Comparison of ENCODE assay signal across 1 cellular context in genomic region chr2:73780242-73780582, GRCh38.
TF ChIP-seq lines count a peak whose summit lies in the region.

No MANE protein-coding gene starts in this region.

TF ChIP-seq in K562, 482 proteins besides CTCF, POLR2A, EP300 and RAD21 (continues in another document):
- no peak for TF ChIP-seq RREB1 (CRISPR knock-in tag; IDR thresholded peaks at IDR 0.05)
- no peak for TF ChIP-seq ZNF77 (CRISPR knock-in tag; IDR thresholded peaks at IDR 0.05)
- TF ChIP-seq RBM39 (optimal IDR thresholded peaks at IDR 0.05; ENCODE audit: low read depth, low read length) = no peak
- TF ChIP-seq MIER1 (IDR thresholded peaks at IDR 0.05; ENCODE audit: low read depth) = no peak
- peak; percentile 15; the same call in 1 of the 2 replicates for TF ChIP-seq NCOR1 (IDR thresholded peaks at IDR 0.05)
- no peak for TF ChIP-seq HBP1 (CRISPR knock-in tag; IDR thresholded peaks at IDR 0.05)
- no peak for TF ChIP-seq MBD1 (CRISPR knock-in tag; IDR thresholded peaks at IDR 0.05)
- no peak for TF ChIP-seq PTTG1 (tag; IDR thresholded peaks at IDR 0.05; ENCODE audit: low read depth)
- no peak for TF ChIP-seq RCOR1 (IDR thresholded peaks at IDR 0.05; ENCODE audit: borderline replicate concordance in 1 of 2, low read depth in 2 of 2, low read length in 2 of 2)
- TF ChIP-seq MCM7 (IDR thresholded peaks at IDR 0.05) = no peak
- TF ChIP-seq MXD1 (CRISPR knock-in tag; IDR thresholded peaks at IDR 0.05; ENCODE audit: borderline replicate concordance, poor library complexity, severe bottlenecking) = no peak
- no peak for TF ChIP-seq USF2 (CRISPR knock-in tag; IDR thresholded peaks at IDR 0.05)
- TF ChIP-seq CC2D1A (IDR thresholded peaks at IDR 0.05) = no peak
- no peak for TF ChIP-seq HDAC3 (IDR thresholded peaks at IDR 0.05; ENCODE audit: borderline replicate concordance, partially characterized antibody)
- no peak for TF ChIP-seq ZBTB17 (CRISPR knock-in tag; IDR thresholded peaks at IDR 0.05)
- TF ChIP-seq VEZF1 (CRISPR knock-in tag; IDR thresholded peaks at IDR 0.05) = no peak; the same call in 1 of the 2 replicates
- TF ChIP-seq TRIM25 (IDR thresholded peaks at IDR 0.05; ENCODE audit: borderline replicate concordance) = no peak
- TF ChIP-seq E2F8 (IDR thresholded peaks at IDR 0.05; ENCODE audit: low read depth, partially characterized antibody) = no peak
- no peak for TF ChIP-seq MTA2 (IDR thresholded peaks at IDR 0.05; ENCODE audit: low read depth)
- TF ChIP-seq SOX6 (IDR thresholded peaks at IDR 0.05) = peak; percentile 49
- TF ChIP-seq TSC22D4 (tag; IDR thresholded peaks at IDR 0.05) = no peak
- 0 out of 2 replicates have a peak, but pooled peaks have one; percentile 16 for TF ChIP-seq CHAMP1 (IDR thresholded peaks at IDR 0.05)
- 0 out of 2 replicates have a peak, but pooled peaks have one; percentile 4 for TF ChIP-seq TFAP4 (CRISPR knock-in tag; IDR thresholded peaks at IDR 0.05; ENCODE audit: borderline replicate concordance)
- TF ChIP-seq ZNF41 (CRISPR knock-in tag; conservative IDR thresholded peaks at IDR 0.05) = no peak
- TF ChIP-seq MAZ (CRISPR knock-in tag; conservative IDR thresholded peaks at IDR 0.05 in 1 of 2, IDR thresholded peaks at IDR 0.05 in 1 of 2) = no peak
- no peak for TF ChIP-seq CREM (IDR thresholded peaks at IDR 0.05; ENCODE audit: low read depth)
- no peak for TF ChIP-seq SIN3A (IDR thresholded peaks at IDR 0.05; ENCODE audit: borderline replicate concordance in 2 of 2, control insufficient read depth in 1 of 2, low read depth in 2 of 2, low read length in 2 of 2)
- no peak for TF ChIP-seq ADNP (tag; IDR thresholded peaks at IDR 0.05)
- TF ChIP-seq ZNF408 (CRISPR knock-in tag; IDR thresholded peaks at IDR 0.05; ENCODE audit: low read depth) = no peak
- no peak for TF ChIP-seq CBFB (CRISPR knock-in tag; IDR thresholded peaks at IDR 0.05)
- no peak for TF ChIP-seq NCOA6 (IDR thresholded peaks at IDR 0.05)
- TF ChIP-seq PRPF4 (IDR thresholded peaks at IDR 0.05; ENCODE audit: insufficient read depth, low read depth, low read length, poor library complexity, severe bottlenecking) = no peak
- TF ChIP-seq E2F3 (CRISPR knock-in tag; IDR thresholded peaks at IDR 0.05) = no peak
- TF ChIP-seq PHF8 (IDR thresholded peaks at IDR 0.05; ENCODE audit: borderline replicate concordance, low read length) = no peak
- no peak for TF ChIP-seq THAP12 (CRISPR knock-in tag; IDR thresholded peaks at IDR 0.05)
- no peak for TF ChIP-seq TAL1 (IDR thresholded peaks at IDR 0.05)
- TF ChIP-seq MCM2 (IDR thresholded peaks at IDR 0.05; ENCODE audit: low read depth) = no peak
